27 cellular contexts compared by ENCODE assay signal in genomic region chr7:130385600-130386066, GRCh38. TPM values are rescaled to one million over a fixed set of nuclear protein-coding genes. Genes with fewer than 3 reads are reported as not detected.
DNase-seq lines count a peak whose midpoint lies in the region; ATAC-seq and TF ChIP-seq lines count a peak whose summit lies in the region.
"Had no signal": no experiment of that assay in that cellular context is flagged by ENCODE, and none has a peak within 500 bp of the region (broad histone marks: within the 10 kb centered on the region; RNA-seq: fewer than 3 reads in every experiment).

No MANE protein-coding gene starts in this region.

- peak in 1 of 2 experiments; percentile 59 for DNase-seq in SJCRH30
- DNase-seq in glutamatergic neuron, result no peak
- DNase-seq in neuronal stem cell (ENCODE audit: low spot score), result no peak
- peak; percentile 57 to 71 for DNase-seq in gastrocnemius medialis
- DNase-seq in mucosa of gallbladder (ENCODE audit: low spot score), result no peak
- DNase-seq in tibial artery, result no peak
- no peak for DNase-seq in nucleus accumbens (lab: John Stamatoyannopoulos, UW)
- DNase-seq: C1 segment of cervical spinal cord, COR-L47, H9, Kasumi-1, MV-4-11, NCI-H1105, NCI-H1436 treated with DMSO at 0.1 percent for 48 hours, NCI-H187 treated with DMSO at 0.1 percent for 48 hours, NCI-H2107, NCI-H446, NCI-H524 treated with DMSO at 0.1 percent for 48 hours, NCI-H774, PC-3 had no signal

- no CpG with 5 or more reads among the region's 6 CpGs for WGBS in neuronal stem cell (ENCODE audit: extremely low coverage in 2 of 2, insufficient read length in 2 of 2, insufficient replicate concordance in 1 of 2), 2 donors

- peak overlapping the region; percentile 90 for H3K27ac ChIP-seq in SJCRH30
- no peak overlapping the region for H3K27ac ChIP-seq in neuronal stem cell (replicated peaks; ENCODE audit: low read length)
- peak overlapping the region in 2 of 4 donors; percentile 63 to 64 for H3K27ac ChIP-seq in gastrocnemius medialis
- H3K27ac ChIP-seq in tibial artery, result no peak overlapping the region
- H3K27ac ChIP-seq: A549 had no signal

- peaks cover 4% of the 10 kb centered on the region; the same call in 1 of the 2 replicates for H3K9me3 ChIP-seq in SJCRH30 (replicated peaks)
- H3K9me3 ChIP-seq in neuronal stem cell (replicated peaks in 1 of 2; ENCODE audit: control insufficient read depth in 2 of 2, insufficient read depth in 1 of 2, low read depth in 1 of 2, low read length in 2 of 2), result peaks cover 2 to 6% of the 10 kb centered on the region in 2 donors
- no peaks in the 10 kb centered on the region for H3K9me3 ChIP-seq in gastrocnemius medialis
- H3K9me3 ChIP-seq in tibial artery, result no peaks in the 10 kb centered on the region
- H3K9me3 ChIP-seq: A549 had no signal

- in situ Hi-C loops in gastrocnemius medialis (cut with MboI; ENCODE audit: low sequenced_read_pairs in 4 of 4), result no loop called here

- no peak for TF ChIP-seq CTCF in glutamatergic neuron (IDR thresholded peaks at IDR 0.05; ENCODE audit: partially characterized antibody, unreplicated experiment)
- no peak for TF ChIP-seq CTCF in gastrocnemius medialis (IDR thresholded peaks at IDR 0.05 in 4 of 5, conservative IDR thresholded peaks at IDR 0.05 in 1 of 5)
- no peak for TF ChIP-seq CTCF in tibial artery (IDR thresholded peaks at IDR 0.05)

- H2BK12ac ChIP-seq in neuronal stem cell (ENCODE audit: low read length), result no peak overlapping the region

- TF ChIP-seq POLR2A in gastrocnemius medialis (IDR thresholded peaks at IDR 0.05), result no peak

- H3K4ac ChIP-seq in neuronal stem cell (ENCODE audit: low read length), result no peak overlapping the region

- no peaks in the 10 kb centered on the region for H3K79me1 ChIP-seq in neuronal stem cell (ENCODE audit: low read depth, low read length)

- H3K4me3 ChIP-seq in SJCRH30 (no peak overlapping the region), neuronal stem cell (ENCODE audit: low read length in 2 of 2) (no peak overlapping the region), gastrocnemius medialis (no peak overlapping the region), tibial artery (no peak overlapping the region)
- H3K4me3 ChIP-seq: A549, GM23338, K562 had no signal

- peaks cover 35% of the 10 kb centered on the region for H3K4me1 ChIP-seq in SJCRH30
- H3K4me1 ChIP-seq in neuronal stem cell (ENCODE audit: control insufficient read depth in 2 of 2, insufficient read depth in 1 of 2, low read depth in 1 of 2, low read length in 2 of 2), result peaks cover 8 to 13% of the 10 kb centered on the region in 2 donors
- H3K4me1 ChIP-seq in gastrocnemius medialis, result peaks cover 9 to 13% of the 10 kb centered on the region in 2 donors
- H3K4me1 ChIP-seq in tibial artery, result peaks cover 0 to 4% (median under 1%) of the 10 kb centered on the region in 4 donors
- H3K4me1 ChIP-seq: A549 had no signal

- no peak overlapping the region for H3K14ac ChIP-seq in neuronal stem cell (ENCODE audit: low read length)

- H2BK5ac ChIP-seq in neuronal stem cell (ENCODE audit: low read length), result no peak overlapping the region

- ATAC-seq in gastrocnemius medialis, result peak; percentile 87 to 92
- ATAC-seq: A549, GM23338, HepG2, K562, PC-3 had no signal

- no peak overlapping the region for H2BK120ac ChIP-seq in neuronal stem cell (ENCODE audit: low read depth, low read length)

- H3K36me3 Mint-ChIP-seq in glutamatergic neuron (ENCODE audit: unreplicated experiment), result no peaks in the 10 kb centered on the region
- H3K36me3 Mint-ChIP-seq: CD4-positive, alpha-beta memory T cell had no signal

- peaks cover 10% of the 10 kb centered on the region for H3K9me3 Mint-ChIP-seq in glutamatergic neuron (ENCODE audit: unreplicated experiment)

- no peak overlapping the region for H3K4me3 Mint-ChIP-seq in glutamatergic neuron (ENCODE audit: unreplicated experiment)
- H3K4me3 Mint-ChIP-seq: CD4-positive, alpha-beta memory T cell; GM23338; H9 had no signal

- H2AK5ac ChIP-seq in neuronal stem cell (ENCODE audit: low read depth, low read length), result peak overlapping the region; percentile 23

- no peak overlapping the region for H3K4me2 ChIP-seq in neuronal stem cell (ENCODE audit: insufficient read depth, low read length, poor library complexity, severe bottlenecking)
- H3K4me2 ChIP-seq: A549, GM23338 had no signal

- H2AFZ ChIP-seq in neuronal stem cell (ENCODE audit: low read length), result no peak overlapping the region
- H2AFZ ChIP-seq: GM23338 had no signal

- H3K18ac ChIP-seq in neuronal stem cell (ENCODE audit: low read length), result peak overlapping the region; percentile 62

- no peak overlapping the region for H3K23ac ChIP-seq in neuronal stem cell (ENCODE audit: low read depth, low read length, poor library complexity)

- H3K9ac ChIP-seq in neuronal stem cell (ENCODE audit: low read depth, low read length, poor library complexity), result no peak overlapping the region

- no peak overlapping the region for H2BK15ac ChIP-seq in neuronal stem cell (ENCODE audit: low read length)

- H3K36me3 ChIP-seq in SJCRH30 (no peaks in the 10 kb centered on the region), neuronal stem cell (replicated peaks in 1 of 2; ENCODE audit: control insufficient read depth in 2 of 2, insufficient read depth in 2 of 2, low read length in 2 of 2) (no peaks in the 10 kb centered on the region), gastrocnemius medialis (no peaks in the 10 kb centered on the region), tibial artery (no peaks in the 10 kb centered on the region)

- intact Hi-C loops in gastrocnemius medialis (cut with DNase I; ENCODE audit: low total_unique reads), result no loop called here
- intact Hi-C loops in tibial artery (cut with DNase I; ENCODE audit: low total_unique reads), result no loop called here

- H4K8ac ChIP-seq in neuronal stem cell (ENCODE audit: low read depth, low read length), result no peak overlapping the region

- H3K27ac Mint-ChIP-seq in glutamatergic neuron (ENCODE audit: unreplicated experiment), result peak overlapping the region; percentile 52
- H3K27ac Mint-ChIP-seq: CD4-positive, alpha-beta memory T cell; GM23338; H9 had no signal

- H3K27me3 Mint-ChIP-seq in glutamatergic neuron (ENCODE audit: unreplicated experiment), result peaks cover 7% of the 10 kb centered on the region

- H3K4me1 Mint-ChIP-seq in glutamatergic neuron (ENCODE audit: low read depth, unreplicated experiment), result peaks cover 2% of the 10 kb centered on the region
- H3K4me1 Mint-ChIP-seq: CD4-positive, alpha-beta memory T cell had no signal

- no peak overlapping the region for H4K91ac ChIP-seq in neuronal stem cell (ENCODE audit: low read depth, low read length, poor library complexity)

- H3K27me3 ChIP-seq in SJCRH30 (no peaks in the 10 kb centered on the region), neuronal stem cell (ENCODE audit: control insufficient read depth in 3 of 3, insufficient read depth in 3 of 3, low read depth in 1 of 3, low read length in 3 of 3) (no peaks in the 10 kb centered on the region), gastrocnemius medialis (no peaks in the 10 kb centered on the region), tibial artery (no peaks in the 10 kb centered on the region)

RNA-seq across cellular contexts. Expression of gene CPA1, which starts 5.3 kb away (rescaled TPM):
- 0.81 and 1.1 TPM in 2 replicates for total RNA-seq in SJCRH30 (2014; rRNA removed; shearing (Covaris generic))
- total RNA-seq in glutamatergic neuron (ENCODE audit: unreplicated experiment), result not detected
- polyA plus RNA-seq in neuronal stem cell (2013, experiment 1 of 2), result 0.22 TPM
- 0.08 TPM for polyA plus RNA-seq in neuronal stem cell (2013, experiment 2 of 2)
- total RNA-seq in gastrocnemius medialis, result not detected
- total RNA-seq in mucosa of gallbladder, result 27.8 TPM
- total RNA-seq: CD4-positive, alpha-beta memory T cell; GM23338; H9; HT1080; M059J; PC-3 had no signal
- polyA plus RNA-seq: A549; CD4-positive, alpha-beta memory T cell; GM23338; K562 had no signal

RNA-seq across cellular contexts. Expression of gene CPA5, which starts 41.0 kb away (rescaled TPM):
- 2.6 and 3.3 TPM in 2 replicates for total RNA-seq in SJCRH30 (2014; rRNA removed; shearing (Covaris generic))
- total RNA-seq in glutamatergic neuron (ENCODE audit: unreplicated experiment), result not detected
- polyA plus RNA-seq in neuronal stem cell (2013, experiment 1 of 2), result 0.11 TPM
- polyA plus RNA-seq in neuronal stem cell (2013, experiment 2 of 2), result 0.03 TPM
- total RNA-seq in gastrocnemius medialis, result not detected
- total RNA-seq in mucosa of gallbladder, result 0.92 TPM
- total RNA-seq: CD4-positive, alpha-beta memory T cell; GM23338; H9; HepG2; HT1080; M059J; PC-3 had no signal
- polyA plus RNA-seq: A549, GM23338 had no signal

RNA-seq across cellular contexts. Expression of gene CEP41, which starts 55.2 kb away (rescaled TPM):
- 39.4 and 39.9 TPM in 2 replicates for total RNA-seq in SJCRH30 (2014; rRNA removed; shearing (Covaris generic))
- total RNA-seq in glutamatergic neuron (ENCODE audit: unreplicated experiment) (34.7 TPM), gastrocnemius medialis (1 to 10 TPM; 1.8 to 6.2 (median 1.9) TPM), mucosa of gallbladder (15.7 TPM)
- polyA plus RNA-seq in neuronal stem cell (2013, experiment 1 of 2), result 20.9 TPM
- 21.0 TPM for polyA plus RNA-seq in neuronal stem cell (2013, experiment 2 of 2)

Comparison
In these comparisons a context has a peak if more than half of its experiments do, and no peak if none do; other contexts are left out.
1. DNase-seq: peak in gastrocnemius medialis (2 of 2); none in glutamatergic neuron (single experiment), neuronal stem cell (single experiment), mucosa of gallbladder (single experiment), tibial artery (0 of 2) and nucleus accumbens (0 of 56).
2. RNA of gene CPA1, which starts 5.3 kb away (total RNA-seq): 27.8 TPM in mucosa of gallbladder (single experiment); 0.81 to 1.1 TPM in SJCRH30, not detected in glutamatergic neuron (single experiment) and not detected in gastrocnemius medialis; every median in the first group is over 10 times any median in the second.